In genomic region chr10:43863859-43864591, GRCh38 we compare ENCODE assay signal across 13 cellular contexts.
DNase-seq lines count a peak whose midpoint lies in the region; ATAC-seq, FAIRE-seq and TF ChIP-seq lines count a peak whose summit lies in the region.
"Had no signal": no experiment of that assay in that cellular context is flagged by ENCODE, and none has a peak within 500 bp of the region (broad histone marks: within the 10 kb centered on the region; RNA-seq: fewer than 3 reads in every experiment).

No MANE protein-coding gene starts in this region.

- H3K4me1 ChIP-seq in astrocyte (ENCODE audit: insufficient read depth, low read length) (peaks cover 43% of the 10 kb centered on the region), heart left ventricle (peaks cover 12 to 69% (median 38%) of the 10 kb centered on the region in 12 donors)
- H3K4me1 ChIP-seq: SJCRH30 had no signal

- peaks cover 5% of the 10 kb centered on the region for H3K27me3 Mint-ChIP-seq in astrocyte (ENCODE audit: low read depth, unreplicated experiment)

- H2AFZ ChIP-seq in astrocyte (ENCODE audit: low read depth, low read length), result no peak overlapping the region

- TF ChIP-seq POLR2A in heart left ventricle (IDR thresholded peaks at IDR 0.05), result no peak

- no peaks in the 10 kb centered on the region for H3K36me3 Mint-ChIP-seq in astrocyte (ENCODE audit: low read depth, unreplicated experiment)

- H4K20me1 ChIP-seq in astrocyte (ENCODE audit: insufficient read depth, low read length), result no peaks in the 10 kb centered on the region

- ATAC-seq in heart left ventricle, result peak; percentile 66 to 85 (median 84)
- ATAC-seq in GM18868 (IDR thresholded peaks at IDR 0.05; ENCODE audit: unreplicated experiment), result no peak
- no peak for ATAC-seq in GM19395 (IDR thresholded peaks at IDR 0.05; ENCODE audit: unreplicated experiment)

- peaks cover 18% of the 10 kb centered on the region for H3K27me3 ChIP-seq in astrocyte (ENCODE audit: insufficient read depth, low read length)
- no peaks in the 10 kb centered on the region for H3K27me3 ChIP-seq in heart left ventricle
- H3K27me3 ChIP-seq: neutrophil, SJCRH30 had no signal

- intact Hi-C loops in heart left ventricle (cut with DNase I), result loop anchor here in 4 of 10 donors (5.0 to 10.0 kb wide), 4 partner anchors 169 to 521 kb away; partner anchors contain the start of gene CXCL12 (in 1 of the 4)

- peak; percentile 85 for DNase-seq in ELR (ENCODE audit: low read depth)
- peak; percentile 90 for DNase-seq in astrocyte (ENCODE audit: low read depth)
- peak in 4 of 5 donors; percentile 49 to 70 (median 66) for DNase-seq in heart left ventricle
- DNase-seq in pulmonary artery endothelial cell (ENCODE audit: low read depth, low spot score), result peak; percentile 91
- DNase-seq in SIG-M5 treated with dmso at 0.1 percent for 504 hours (lab: John Stamatoyannopoulos, UW; ENCODE audit: unreplicated experiment), result no peak
- no peak for DNase-seq in GM19240 (ENCODE audit: insufficient read length, low spot score)
- DNase-seq: activated T-cell treated with anti-CD3 and anti-CD28 coated beads for 4 hours, DMS53, NCI-H1417, SJCRH30 had no signal

- H3K36me3 ChIP-seq in astrocyte (ENCODE audit: insufficient read depth, low read length) (no peaks in the 10 kb centered on the region), heart left ventricle (no peaks in the 10 kb centered on the region)
- H3K36me3 ChIP-seq: neutrophil, SJCRH30 had no signal

- H3K9me3 ChIP-seq in astrocyte (ENCODE audit: insufficient read depth, low read depth, low read length) (no peaks in the 10 kb centered on the region), heart left ventricle (no peaks in the 10 kb centered on the region)
- H3K9me3 ChIP-seq: neutrophil, SJCRH30 had no signal

- peak overlapping the region; percentile 40 for H3K27ac ChIP-seq in astrocyte (ENCODE audit: low read depth, low read length)
- peak overlapping the region; percentile 70 to 92 (median 84) for H3K27ac ChIP-seq in heart left ventricle
- H3K27ac ChIP-seq: neutrophil, SJCRH30 had no signal

- no peak overlapping the region for H3K9ac ChIP-seq in astrocyte (ENCODE audit: low read length)

- H3K9me3 Mint-ChIP-seq in astrocyte (ENCODE audit: unreplicated experiment), result no peaks in the 10 kb centered on the region

- H3K4me3 Mint-ChIP-seq in astrocyte (ENCODE audit: unreplicated experiment), result no peak overlapping the region

- H3K4me1 Mint-ChIP-seq in astrocyte (ENCODE audit: low read depth, unreplicated experiment), result peaks cover 15% of the 10 kb centered on the region

- peak; percentile 95 for FAIRE-seq in astrocyte (lab: Jason Lieb, UNC)

- no peaks in the 10 kb centered on the region for H3K79me2 ChIP-seq in astrocyte (ENCODE audit: insufficient read depth, low read length)

- WGBS in heart left ventricle, 4 donors, result 27 to 49% (median 40%) methylated on average over 2 to 8 of the region's 8 CpGs

- H3K27ac Mint-ChIP-seq in astrocyte (ENCODE audit: unreplicated experiment), result peak overlapping the region; percentile 79

- TF ChIP-seq CTCF in astrocyte (IDR thresholded peaks at IDR 0.05; ENCODE audit: insufficient read depth, low read depth, low read length) (no peak), heart left ventricle (IDR thresholded peaks at IDR 0.05) (no peak)

- H3K4me3 ChIP-seq in astrocyte (ENCODE audit: insufficient read depth, low read depth, low read length), result no peak overlapping the region
- no peak overlapping the region for H3K4me3 ChIP-seq in heart left ventricle
- H3K4me3 ChIP-seq: SJCRH30 had no signal

- peak overlapping the region; percentile 55 for H3K4me2 ChIP-seq in astrocyte (ENCODE audit: low read length)

Comparison
In these comparisons a context has a peak if more than half of its experiments do, and no peak if none do; other contexts are left out.
1. DNase-seq: peak in ELR (single experiment), astrocyte (single experiment), heart left ventricle (4 of 5) and pulmonary artery endothelial cell (single experiment); none in SIG-M5 treated with dmso at 0.1 percent for 504 hours (single experiment) and GM19240 (single experiment).
2. ATAC-seq: peak in heart left ventricle (4 of 4); none in GM18868 (single experiment) and GM19395 (single experiment).